In genomic region chr12:45208604-45209487, GRCh38 we compare ENCODE assay signal across 1 cellular context.
TF ChIP-seq lines count a peak whose summit lies in the region.

No MANE protein-coding gene starts in this region.

TF ChIP-seq in HCT116, 20 proteins besides CTCF, POLR2A, EP300 and RAD21 (continued from another document):
- TF ChIP-seq, protein P1, sequence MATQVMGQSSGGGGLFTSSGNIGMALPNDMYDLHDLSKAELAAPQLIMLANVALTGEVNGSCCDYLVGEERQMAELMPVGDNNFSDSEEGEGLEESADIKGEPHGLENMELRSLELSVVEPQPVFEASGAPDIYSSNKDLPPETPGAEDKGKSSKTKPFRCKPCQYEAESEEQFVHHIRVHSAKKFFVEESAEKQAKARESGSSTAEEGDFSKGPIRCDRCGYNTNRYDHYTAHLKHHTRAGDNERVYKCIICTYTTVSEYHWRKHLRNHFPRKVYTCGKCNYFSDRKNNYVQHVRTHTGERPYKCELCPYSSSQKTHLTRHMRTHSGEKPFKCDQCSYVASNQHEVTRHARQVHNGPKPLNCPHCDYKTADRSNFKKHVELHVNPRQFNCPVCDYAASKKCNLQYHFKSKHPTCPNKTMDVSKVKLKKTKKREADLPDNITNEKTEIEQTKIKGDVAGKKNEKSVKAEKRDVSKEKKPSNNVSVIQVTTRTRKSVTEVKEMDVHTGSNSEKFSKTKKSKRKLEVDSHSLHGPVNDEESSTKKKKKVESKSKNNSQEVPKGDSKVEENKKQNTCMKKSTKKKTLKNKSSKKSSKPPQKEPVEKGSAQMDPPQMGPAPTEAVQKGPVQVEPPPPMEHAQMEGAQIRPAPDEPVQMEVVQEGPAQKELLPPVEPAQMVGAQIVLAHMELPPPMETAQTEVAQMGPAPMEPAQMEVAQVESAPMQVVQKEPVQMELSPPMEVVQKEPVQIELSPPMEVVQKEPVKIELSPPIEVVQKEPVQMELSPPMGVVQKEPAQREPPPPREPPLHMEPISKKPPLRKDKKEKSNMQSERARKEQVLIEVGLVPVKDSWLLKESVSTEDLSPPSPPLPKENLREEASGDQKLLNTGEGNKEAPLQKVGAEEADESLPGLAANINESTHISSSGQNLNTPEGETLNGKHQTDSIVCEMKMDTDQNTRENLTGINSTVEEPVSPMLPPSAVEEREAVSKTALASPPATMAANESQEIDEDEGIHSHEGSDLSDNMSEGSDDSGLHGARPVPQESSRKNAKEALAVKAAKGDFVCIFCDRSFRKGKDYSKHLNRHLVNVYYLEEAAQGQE (IDR thresholded peaks at IDR 0.05; ENCODE audit: low read depth): no peak
- TF ChIP-seq CEBPB (IDR thresholded peaks at IDR 0.05; ENCODE audit: low read depth): peak; percentile 23; the same call in 1 of the 2 replicates
- TF ChIP-seq EZH2phosphoT487 (IDR thresholded peaks at IDR 0.05; ENCODE audit: borderline replicate concordance): no peak
- no peak for TF ChIP-seq ZNF274 (IDR thresholded peaks at IDR 0.05; ENCODE audit: low read depth, low read length)
- no peak for TF ChIP-seq TCF7L2 (IDR thresholded peaks at IDR 0.05; ENCODE audit: borderline replicate concordance, extremely low read depth, insufficient read depth, insufficient read length)
- TF ChIP-seq, protein P2, sequence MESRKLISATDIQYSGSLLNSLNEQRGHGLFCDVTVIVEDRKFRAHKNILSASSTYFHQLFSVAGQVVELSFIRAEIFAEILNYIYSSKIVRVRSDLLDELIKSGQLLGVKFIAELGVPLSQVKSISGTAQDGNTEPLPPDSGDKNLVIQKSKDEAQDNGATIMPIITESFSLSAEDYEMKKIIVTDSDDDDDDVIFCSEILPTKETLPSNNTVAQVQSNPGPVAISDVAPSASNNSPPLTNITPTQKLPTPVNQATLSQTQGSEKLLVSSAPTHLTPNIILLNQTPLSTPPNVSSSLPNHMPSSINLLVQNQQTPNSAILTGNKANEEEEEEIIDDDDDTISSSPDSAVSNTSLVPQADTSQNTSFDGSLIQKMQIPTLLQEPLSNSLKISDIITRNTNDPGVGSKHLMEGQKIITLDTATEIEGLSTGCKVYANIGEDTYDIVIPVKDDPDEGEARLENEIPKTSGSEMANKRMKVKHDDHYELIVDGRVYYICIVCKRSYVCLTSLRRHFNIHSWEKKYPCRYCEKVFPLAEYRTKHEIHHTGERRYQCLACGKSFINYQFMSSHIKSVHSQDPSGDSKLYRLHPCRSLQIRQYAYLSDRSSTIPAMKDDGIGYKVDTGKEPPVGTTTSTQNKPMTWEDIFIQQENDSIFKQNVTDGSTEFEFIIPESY (IDR thresholded peaks at IDR 0.05; ENCODE audit: extremely low read depth, insufficient replicate concordance, low read length): no peak
- no peak for TF ChIP-seq YY1 (IDR thresholded peaks at IDR 0.05; ENCODE audit: extremely low read depth, insufficient replicate concordance, low read depth, low read length)
- TF ChIP-seq JUND (IDR thresholded peaks at IDR 0.05): no peak
- peak; percentile 54; the same call in 1 of the 2 replicates for TF ChIP-seq FOSL1 (IDR thresholded peaks at IDR 0.05; ENCODE audit: low read depth)
- TF ChIP-seq EZH2 (IDR thresholded peaks at IDR 0.05): no peak
- no peak for TF ChIP-seq ELF1 (IDR thresholded peaks at IDR 0.05; ENCODE audit: borderline replicate concordance, low read depth)
- TF ChIP-seq CBX3 (IDR thresholded peaks at IDR 0.05; ENCODE audit: low read depth): 0 out of 2 replicates have a peak, but pooled peaks have one; percentile 22
TF ChIP-seq in HCT116: peak in this region for 4.
